In genomic region chr20:3111507-3111906, GRCh38 we compare ENCODE assay signal across 15 cellular contexts. TPM values are rescaled to one million over a fixed set of nuclear protein-coding genes. Genes with fewer than 3 reads are reported as not detected.
DNase-seq lines count a peak whose midpoint lies in the region; ATAC-seq and TF ChIP-seq lines count a peak whose summit lies in the region.
"Had no signal": no experiment of that assay in that cellular context is flagged by ENCODE, and none has a peak within 500 bp of the region (broad histone marks: within the 10 kb centered on the region; RNA-seq: fewer than 3 reads in every experiment).

No MANE protein-coding gene starts in this region.

- H2AFZ ChIP-seq in GM23248 = no peak overlapping the region

- H3K36me3 ChIP-seq in BLaER1 treated with 17β-estradiol and CSF1 and Interleukin-3, amounts not matched to agents 10 nM and 100 nM = peaks cover 3 to 63% (median 29%) of the 10 kb centered on the region in 11 experiments; a peak in 18 of 22 replicates
- H3K36me3 ChIP-seq in GM23248 (ENCODE audit: low read depth) = no peaks in the 10 kb centered on the region; the same call in 1 of the 2 replicates

- peaks cover 21 to 98% (median 61%) of the 10 kb centered on the region in 10 experiments for H3K4me1 ChIP-seq in BLaER1 treated with 17β-estradiol and CSF1 and Interleukin-3, amounts not matched to agents 10 nM and 100 nM
- no peaks in the 10 kb centered on the region for H3K4me1 ChIP-seq in GM23248 (ENCODE audit: insufficient read depth)
- no peaks in the 10 kb centered on the region for H3K4me1 ChIP-seq in right cardiac atrium (ENCODE audit: control insufficient read depth, insufficient read depth, low read length)

- DNase-seq in T-helper 17 cell (no peak), endothelial cell (ENCODE audit: low spot score) (no peak), GM23248 (no peak), lower leg skin (ENCODE audit: low spot score in 2 of 2) (no peak), right cardiac atrium (no peak)
- DNase-seq: ACHN; C1 segment of cervical spinal cord; CD4-positive, alpha-beta memory T cell; DMS79; H9 had no signal

- intact Hi-C loops in lower leg skin (cut with DNase I; ENCODE audit: low total_unique reads) = no loop called here
- intact Hi-C loops in right cardiac atrium (cut with DNase I) = loop anchor here in 3 of 4 donors (5.0 to 10.0 kb wide), 2 partner anchors 57 to 59 kb away; no protein-coding TSS in a partner anchor

- H3F3A ChIP-seq in GM23248 (ENCODE audit: insufficient read depth) = no peaks in the 10 kb centered on the region

- no peaks in the 10 kb centered on the region for H3K9me3 ChIP-seq in BLaER1 treated with 17β-estradiol and CSF1 and Interleukin-3, amounts not matched to agents 10 nM and 100 nM (replicated peaks in 1 of 11)
- no peaks in the 10 kb centered on the region for H3K9me3 ChIP-seq in T-helper 17 cell (ENCODE audit: control insufficient read depth, low read length, poor library complexity, severe bottlenecking)
- no peaks in the 10 kb centered on the region for H3K9me3 ChIP-seq in GM23248 (ENCODE audit: low read depth)
- H3K9me3 ChIP-seq in right cardiac atrium (ENCODE audit: control insufficient read depth, low read length) = no peaks in the 10 kb centered on the region

- no peaks in the 10 kb centered on the region for H3K27me3 ChIP-seq in BLaER1 treated with 17β-estradiol and CSF1 and Interleukin-3, amounts not matched to agents 10 nM and 100 nM
- H3K27me3 ChIP-seq in GM23248 (replicated peaks; ENCODE audit: insufficient read depth) (no peaks in the 10 kb centered on the region), right cardiac atrium (ENCODE audit: control insufficient read depth, insufficient read depth) (no peaks in the 10 kb centered on the region)

- H3K79me2 ChIP-seq in GM23248 (ENCODE audit: insufficient read depth) = no peaks in the 10 kb centered on the region

- H3K9me2 ChIP-seq in GM23248 (ENCODE audit: insufficient read depth) = no peaks in the 10 kb centered on the region

- H3K4me2 ChIP-seq in BLaER1 treated with 17β-estradiol and CSF1 and Interleukin-3, amounts not matched to agents 10 nM and 100 nM = peak overlapping the region in 4 of 11 experiments; percentile 9 to 91 (median 84); a peak in 7 of 22 replicates
- H3K4me2 ChIP-seq in GM23248 (ENCODE audit: unreplicated experiment) = no peak overlapping the region

- peaks cover 0 to 31% (median 0%) of the 10 kb centered on the region in 11 experiments; a peak in 6 of 22 replicates for H4K20me1 ChIP-seq in BLaER1 treated with 17β-estradiol and CSF1 and Interleukin-3, amounts not matched to agents 10 nM and 100 nM
- H4K20me1 ChIP-seq in GM23248 (ENCODE audit: insufficient read depth) = no peaks in the 10 kb centered on the region

- ATAC-seq in T-helper 17 cell = no peak
- no peak for ATAC-seq in right cardiac atrium
- ATAC-seq: GM12878 had no signal

- peak overlapping the region; percentile 59 for H3K27ac Mint-ChIP-seq in T-helper 17 cell
- no peak overlapping the region for H3K27ac Mint-ChIP-seq in endothelial cell (ENCODE audit: unreplicated experiment)

- H3K36me3 Mint-ChIP-seq in T-helper 17 cell (ENCODE audit: low read depth) = peaks cover 13% of the 10 kb centered on the region
- peaks cover 8% of the 10 kb centered on the region for H3K36me3 Mint-ChIP-seq in endothelial cell (ENCODE audit: low read depth, unreplicated experiment)

- no peaks in the 10 kb centered on the region for H3K9me3 Mint-ChIP-seq in endothelial cell (ENCODE audit: unreplicated experiment)
- H3K9me3 Mint-ChIP-seq: CD4-positive, alpha-beta memory T cell; H9 had no signal

- no peak for TF ChIP-seq CTCF in endothelial cell (IDR thresholded peaks at IDR 0.05; ENCODE audit: unreplicated experiment)
- TF ChIP-seq CTCF in lower leg skin (IDR thresholded peaks at IDR 0.05) = no peak

- in situ Hi-C loops in GM23248 (cut with MboI) = no loop called here

- H3K4me1 Mint-ChIP-seq in T-helper 17 cell (peaks cover 12% of the 10 kb centered on the region), endothelial cell (ENCODE audit: unreplicated experiment) (peaks cover 16% of the 10 kb centered on the region)

- TF ChIP-seq POLR2A in lower leg skin (IDR thresholded peaks at IDR 0.05) = no peak

- H3K9ac ChIP-seq in BLaER1 treated with 17β-estradiol and CSF1 and Interleukin-3, amounts not matched to agents 10 nM and 100 nM = peak overlapping the region in 2 of 11 experiments; percentile 17 to 33; a peak in 2 of 22 replicates
- no peak overlapping the region for H3K9ac ChIP-seq in GM23248

- H3K27ac ChIP-seq in BLaER1 treated with 17β-estradiol and CSF1 and Interleukin-3, amounts not matched to agents 10 nM and 100 nM = peak overlapping the region in 8 of 11 experiments; percentile 49 to 80 (median 74); a peak in 11 of 22 replicates
- H3K27ac ChIP-seq in GM23248 = no peak overlapping the region
- H3K27ac ChIP-seq in right cardiac atrium (ENCODE audit: low read length) = no peak overlapping the region

- H3K27me3 Mint-ChIP-seq in T-helper 17 cell = no peaks in the 10 kb centered on the region
- H3K27me3 Mint-ChIP-seq in endothelial cell (ENCODE audit: unreplicated experiment) = peaks cover 13% of the 10 kb centered on the region
- H3K27me3 Mint-ChIP-seq: CD4-positive, alpha-beta memory T cell had no signal

- 90 to 98% methylated on average over 7 of the region's 7 CpGs for WGBS in GM23248 (ENCODE audit: low coverage in 1 of 2, low lambda C conversion rate in 2 of 2, missing lambda C conversion rate in 2 of 2), 2 experiments
- WGBS in lower leg skin, 2 donors = 91 to 97% methylated on average over 7 of the region's 7 CpGs
- WGBS in right cardiac atrium = 90% methylated on average over 7 of the region's 7 CpGs

- H3K4me3 ChIP-seq in BLaER1 treated with 17β-estradiol and CSF1 and Interleukin-3, amounts not matched to agents 10 nM and 100 nM = no peak overlapping the region
- H3K4me3 ChIP-seq in GM23248 (no peak overlapping the region), lower leg skin (ENCODE audit: low read depth, poor library complexity, severe bottlenecking) (no peak overlapping the region), right cardiac atrium (ENCODE audit: low read length) (no peak overlapping the region)
- H3K4me3 ChIP-seq: GM12878 had no signal

- H3K4me3 Mint-ChIP-seq in T-helper 17 cell = no peak overlapping the region
- H3K4me3 Mint-ChIP-seq in endothelial cell (ENCODE audit: unreplicated experiment) = peak overlapping the region; percentile 19
- H3K4me3 Mint-ChIP-seq: H9 had no signal

RNA-seq across cellular contexts. Expression of gene AVP, which starts 27.0 kb away (rescaled TPM):
- total RNA-seq in T-helper 17 cell (not detected), endothelial cell (ENCODE audit: unreplicated experiment) (not detected), lower leg skin (not detected), right cardiac atrium (not detected)
- not detected in 2 replicates for total RNA-seq in GM23248 (2014; rRNA removed; shearing (Covaris generic))
- polyA plus RNA-seq in GM23248 (2016; fragmentation: Nextera tagmentation; extraction: Ambion mirVana) (not detected in 2 replicates), right cardiac atrium (not detected)
- total RNA-seq: A172; CD4-positive, alpha-beta memory T cell; G401; GM12878; H9; HT1080 had no signal
- polyA plus RNA-seq: CD4-positive, alpha-beta memory T cell; GM12878 had no signal

RNA-seq across cellular contexts. Expression of gene OXT, which starts 40.1 kb away (rescaled TPM):
- under 1 TPM in 1 of 2 donors, not detected in 1; 0.62 TPM for total RNA-seq in T-helper 17 cell
- not detected for total RNA-seq in endothelial cell (ENCODE audit: unreplicated experiment)
- total RNA-seq in GM23248 (2014; rRNA removed; shearing (Covaris generic)) = not detected in 2 replicates
- 0.40 and 0.70 TPM in 2 replicates for polyA plus RNA-seq in GM23248 (2016; fragmentation: Nextera tagmentation; extraction: Ambion mirVana)
- not detected for total RNA-seq in lower leg skin
- total RNA-seq in right cardiac atrium = under 1 TPM in 1 of 4 donors, not detected in 3; 0.50 TPM
- not detected for polyA plus RNA-seq in right cardiac atrium
- total RNA-seq: A172, G401, GM12878, H9, HT1080 had no signal
- polyA plus RNA-seq: GM12878 had no signal

RNA-seq across cellular contexts. Expression of gene FASTKD5, which starts 48.2 kb away (rescaled TPM):
- total RNA-seq in T-helper 17 cell (10 to 100 TPM; 21.0 to 34.2 TPM), endothelial cell (ENCODE audit: unreplicated experiment) (17.2 TPM), lower leg skin (10 to 100 TPM; 14.3 to 18.1 (median 15.9) TPM), right cardiac atrium (10 to 100 TPM; 16.5 to 21.0 (median 18.8) TPM)
- total RNA-seq in GM23248 (2014; rRNA removed; shearing (Covaris generic)) = 12.5 and 15.7 TPM in 2 replicates
- polyA plus RNA-seq in GM23248 (2016; fragmentation: Nextera tagmentation; extraction: Ambion mirVana) (11.2 and 11.3 TPM in 2 replicates), right cardiac atrium (16.8 TPM)

RNA-seq across cellular contexts. Expression of gene UBOX5, which starts 48.2 kb away (rescaled TPM):
- 1 to 10 TPM; 7.0 to 8.2 TPM for total RNA-seq in T-helper 17 cell
- total RNA-seq in endothelial cell (ENCODE audit: unreplicated experiment) = 6.9 TPM
- total RNA-seq in GM23248 (2014; rRNA removed; shearing (Covaris generic)) = 3.8 and 6.4 TPM in 2 replicates
- 5.3 and 5.8 TPM in 2 replicates for polyA plus RNA-seq in GM23248 (2016; fragmentation: Nextera tagmentation; extraction: Ambion mirVana)
- total RNA-seq in lower leg skin = 10 to 100 TPM in 3 of 4 donors, 1 to 10 TPM in 1; 6.1 to 12.7 (median 11.9) TPM
- total RNA-seq in right cardiac atrium = 1 to 10 TPM; 4.3 to 5.2 (median 4.4) TPM
- 3.6 TPM for polyA plus RNA-seq in right cardiac atrium

Comparison
In these comparisons a context has a peak if more than half of its experiments do, and no peak if none do; other contexts are left out.
1. H3K27ac ChIP-seq: peak in BLaER1 treated with 17β-estradiol and CSF1 and Interleukin-3, amounts not matched to agents 10 nM and 100 nM (8 of 11); none in GM23248 (single experiment) and right cardiac atrium (single experiment).